Comparison of ENCODE assay signal across 8 cellular contexts in the genomic region with DNA sequence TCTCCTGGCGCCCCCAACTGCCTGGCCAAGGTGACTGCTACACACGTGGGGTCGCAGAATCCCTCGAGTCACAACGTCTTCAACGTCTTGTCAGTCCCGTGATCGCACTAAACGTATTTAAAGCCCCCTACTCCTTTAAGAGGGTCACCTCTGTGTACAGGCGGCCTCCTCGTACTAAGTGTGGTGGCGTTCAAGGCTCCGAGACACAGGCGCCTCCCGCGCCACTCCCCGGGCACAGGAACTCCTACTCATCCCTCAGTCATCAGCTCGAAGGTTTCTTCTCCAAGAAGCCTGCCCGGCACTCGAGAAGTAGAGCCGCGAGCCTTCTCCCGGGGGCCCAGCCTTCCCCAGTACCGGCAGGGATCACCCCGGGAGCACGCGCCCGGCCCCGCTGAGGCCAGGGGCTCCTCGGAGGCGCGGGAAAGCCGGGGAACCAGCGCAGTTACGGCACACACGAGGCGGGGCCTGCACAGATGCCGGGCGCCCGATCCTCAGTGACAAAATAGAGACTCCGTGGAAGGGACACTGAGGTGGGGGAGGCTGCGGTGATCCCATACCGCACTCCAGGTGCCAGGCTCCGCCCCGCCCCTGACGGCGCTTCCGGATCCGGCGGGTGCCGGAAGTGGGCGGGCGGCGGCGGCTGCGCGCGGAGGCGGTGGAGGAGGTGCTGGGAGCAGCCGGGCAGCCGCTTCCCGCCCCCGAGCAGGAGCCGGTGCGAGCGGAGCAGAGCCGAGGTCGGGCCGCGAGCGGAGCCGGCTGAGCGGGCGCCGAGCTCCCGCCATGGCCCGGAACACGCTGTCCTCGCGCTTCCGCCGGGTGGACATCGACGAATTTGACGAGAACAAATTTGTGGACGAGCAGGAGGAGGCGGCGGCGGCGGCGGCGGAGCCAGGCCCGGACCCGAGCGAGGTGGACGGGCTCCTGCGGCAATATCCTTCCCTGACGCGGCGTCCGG. TPM values are rescaled to one million over a fixed set of nuclear protein-coding genes. Genes with fewer than 3 reads are reported as not detected.
DNase-seq lines count a peak whose midpoint lies in the region; ATAC-seq and TF ChIP-seq lines count a peak whose summit lies in the region.

No MANE protein-coding gene starts in this region.

- H3K4me3 ChIP-seq in NT2/D1 (ENCODE audit: insufficient read length, low read depth), result peak overlapping the region; percentile 76
- peak overlapping the region; percentile 86 for H3K4me3 ChIP-seq in endodermal cell (ENCODE audit: low read length)

- WGBS in endodermal cell (ENCODE audit: insufficient coverage in 1 of 2, insufficient read length in 1 of 2), 2 experiments, result 0 to 1% methylated on average over 29 to 101 of the region's 101 CpGs

- TF ChIP-seq CTCF in endodermal cell (conservative IDR thresholded peaks at IDR 0.05) (peak; percentile 54), mesothelial cell of epicardium (IDR thresholded peaks at IDR 0.05; ENCODE audit: unreplicated experiment) (no peak)

- H3K27ac ChIP-seq in endodermal cell (ENCODE audit: low read depth, low read length), result peak overlapping the region; percentile 84

- H3K4me1 Mint-ChIP-seq in endodermal cell, result peaks cover 35% of the 10 kb centered on the region
- H3K4me1 Mint-ChIP-seq in mesothelial cell of epicardium, result peaks cover 36% of the 10 kb centered on the region

- ATAC-seq in GM19452 (IDR thresholded peaks at IDR 0.05; ENCODE audit: unreplicated experiment), result peak; percentile 66
- ATAC-seq in HG03571 (IDR thresholded peaks at IDR 0.05; ENCODE audit: unreplicated experiment), result peak; percentile 61

- peak overlapping the region; percentile 97 for H3K27ac Mint-ChIP-seq in endodermal cell
- H3K27ac Mint-ChIP-seq in mesothelial cell of epicardium, result peak overlapping the region; percentile 99

- no peaks in the 10 kb centered on the region for H3K9me3 Mint-ChIP-seq in endodermal cell
- no peaks in the 10 kb centered on the region for H3K9me3 Mint-ChIP-seq in mesothelial cell of epicardium

- no peaks in the 10 kb centered on the region for H3K27me3 ChIP-seq in NT2/D1 (ENCODE audit: insufficient read depth, insufficient read length)
- no peaks in the 10 kb centered on the region for H3K27me3 ChIP-seq in endodermal cell (ENCODE audit: control insufficient read depth, insufficient read depth, low read length, poor library complexity, severe bottlenecking)

- H3K36me3 Mint-ChIP-seq in endodermal cell (ENCODE audit: low read depth), result peaks cover 23% of the 10 kb centered on the region
- H3K36me3 Mint-ChIP-seq in mesothelial cell of epicardium, result peaks cover 4% of the 10 kb centered on the region

- H3K9ac ChIP-seq in NT2/D1 (ENCODE audit: insufficient read length, low read depth) (peak overlapping the region; percentile 100), endodermal cell (ENCODE audit: extremely low read depth, low read length, poor library complexity, severe bottlenecking) (peak overlapping the region; percentile 96)

- DNase-seq in COLO829 (ENCODE audit: low spot score) (peak; percentile 94), NT2/D1 (ENCODE audit: low read depth, low spot score) (peak; percentile 80), endodermal cell (peak; percentile 93), mesothelial cell of epicardium (ENCODE audit: low spot score in 2 of 2, unreplicated experiment in 2 of 2) (peak; percentile 84 to 87)
- DNase-seq in activated CD8-positive, alpha-beta memory T cell treated with anti-CD3 and anti-CD28 coated beads, Interleukin-2, amount 50 U/mL, for 4 hours, result peak; percentile 93
- DNase-seq in stimulated activated CD8-positive, alpha-beta memory T cell treated with anti-CD3 and anti-CD28 coated beads, Interleukin-15, amount 100 ng/mL, for 4 hours (ENCODE audit: low read depth in 2 of 2), result peak; percentile 81 to 90

- H3K36me3 ChIP-seq in NT2/D1 (ENCODE audit: insufficient read depth, insufficient read length, low read length) (peaks cover 60% of the 10 kb centered on the region), endodermal cell (ENCODE audit: control insufficient read depth, insufficient read depth, low read length) (peaks cover 25% of the 10 kb centered on the region)

- H3K4me1 ChIP-seq in NT2/D1 (ENCODE audit: insufficient read depth, insufficient read length) (peaks cover 17% of the 10 kb centered on the region), endodermal cell (ENCODE audit: control insufficient read depth, insufficient read depth, low read length) (peaks cover 8% of the 10 kb centered on the region)

- H3K4me3 Mint-ChIP-seq in endodermal cell (peak overlapping the region; percentile 92), mesothelial cell of epicardium (peak overlapping the region; percentile 93)

- no peaks in the 10 kb centered on the region for H3K9me3 ChIP-seq in NT2/D1 (ENCODE audit: insufficient read depth, low read length)
- H3K9me3 ChIP-seq in endodermal cell (ENCODE audit: control insufficient read depth, low read length), result no peaks in the 10 kb centered on the region

- H3K27me3 Mint-ChIP-seq in endodermal cell (ENCODE audit: insufficient read depth) (no peaks in the 10 kb centered on the region), mesothelial cell of epicardium (ENCODE audit: low read depth) (no peaks in the 10 kb centered on the region)

RNA-seq across cellular contexts. Expression of a gene that starts 6.9 kb away (rescaled TPM):
- total RNA-seq in endodermal cell (10 to 100 TPM; 50.9 to 51.4 TPM), mesothelial cell of epicardium (26.1 to 28.5 TPM (median 28.0 TPM) in 3 replicates)
- polyA plus RNA-seq in endodermal cell (2013, experiment 1 of 2), result 34.2 TPM
- 34.9 TPM for polyA plus RNA-seq in endodermal cell (2013, experiment 2 of 2)

RNA-seq across cellular contexts. Expression of a gene that starts 7.0 kb away (rescaled TPM):
- total RNA-seq in endodermal cell, result 1,000 to 10,000 TPM; 1,507 to 1,578 TPM
- 1,782 TPM for polyA plus RNA-seq in endodermal cell (2013, experiment 1 of 2)
- polyA plus RNA-seq in endodermal cell (2013, experiment 2 of 2), result 1,780 TPM
- 1,103 to 1,148 TPM (median 1,111 TPM) in 3 replicates for total RNA-seq in mesothelial cell of epicardium

RNA-seq across cellular contexts. Expression of a gene that starts 15.5 kb away (rescaled TPM):
- total RNA-seq in endodermal cell (not detected), mesothelial cell of epicardium (not detected in 3 replicates)
- not detected for polyA plus RNA-seq in endodermal cell (2013, experiment 1 of 2)
- polyA plus RNA-seq in endodermal cell (2013, experiment 2 of 2), result not detected

Comparison
In these comparisons a context has a peak if more than half of its experiments do, and no peak if none do; other contexts are left out.
1. Peak in every context shown above with its lines: DNase-seq, ATAC-seq, H3K4me3 ChIP-seq and H3K27ac ChIP-seq.